8 cellular contexts compared by ENCODE assay signal in the genomic region with DNA sequence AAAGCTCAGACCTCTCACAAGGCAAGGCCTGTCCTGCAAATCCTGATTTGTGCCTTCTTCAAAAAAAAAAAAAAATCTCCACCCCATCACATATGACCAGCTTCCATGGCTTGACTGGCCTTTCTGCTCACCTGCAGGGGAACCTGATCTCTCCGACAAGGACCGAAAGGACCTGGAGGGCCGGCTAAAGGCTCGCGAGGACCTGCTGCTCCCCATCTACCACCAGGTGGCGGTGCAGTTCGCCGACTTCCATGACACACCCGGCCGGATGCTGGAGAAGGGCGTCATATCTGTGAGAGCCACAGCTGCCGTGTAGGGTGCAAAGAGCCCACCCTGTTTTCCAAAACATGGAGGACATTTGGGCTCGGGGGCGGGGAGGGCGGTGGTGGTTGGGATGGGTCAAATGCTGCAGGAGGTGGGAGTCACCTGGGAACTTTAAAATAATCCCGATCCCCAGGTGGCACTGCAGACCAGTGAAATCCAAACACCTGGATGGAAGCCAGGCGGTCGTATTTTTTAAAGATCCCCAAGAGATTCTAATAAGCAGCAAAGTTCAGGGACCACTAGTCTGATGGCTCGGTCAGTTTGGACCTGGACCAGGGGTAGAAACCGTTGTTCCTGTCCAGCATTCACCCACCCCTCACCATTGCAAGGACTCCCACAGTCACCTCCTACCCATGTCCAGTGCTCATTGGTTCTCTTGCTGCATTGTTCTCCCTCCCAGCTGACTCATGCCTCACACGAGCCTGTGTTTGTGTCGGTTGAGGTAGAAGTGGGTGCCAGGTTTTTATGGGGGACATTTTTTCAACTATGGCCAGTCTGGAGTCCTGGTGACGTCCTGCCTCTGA.
A peak's percentile ranks its signal among the peaks of the same experiment; 100 is the strongest.
DNase-seq lines count a peak whose midpoint lies in the region; ATAC-seq and TF ChIP-seq lines count a peak whose summit lies in the region.

No MANE protein-coding gene starts in this region.

- H3K27me3 ChIP-seq in Loucy (ENCODE audit: insufficient read depth, low read length, poor library complexity, severe bottlenecking), result no peaks in the 10 kb centered on the region

- in situ Hi-C loops in astrocyte of the spinal cord (cut with HindIII; ENCODE audit: low sequenced_read_pairs), result no loop called here

- no peak overlapping the region for H3K9ac ChIP-seq in Loucy (ENCODE audit: low read depth, low read length, poor library complexity, severe bottlenecking)

- H3K79me2 ChIP-seq in Loucy (ENCODE audit: insufficient read depth, low read length), result no peaks in the 10 kb centered on the region

- H2AFZ ChIP-seq in Loucy (ENCODE audit: low read length), result no peak overlapping the region

- no peaks in the 10 kb centered on the region for H4K20me1 ChIP-seq in Loucy (ENCODE audit: insufficient read depth, low read length, poor library complexity, severe bottlenecking)

- H3F3A ChIP-seq in Loucy (ENCODE audit: low read depth), result no peaks in the 10 kb centered on the region

- DNase-seq in GM03348 (ENCODE audit: low spot score), result peak; percentile 90
- peak; percentile 74 to 83 for DNase-seq in SHP77 (lab: John Stamatoyannopoulos, UW)
- peak; percentile 30 for DNase-seq in astrocyte of the spinal cord (ENCODE audit: low read depth, low spot score)
- peak; percentile 97 for DNase-seq in iPS-NIHi11 (ENCODE audit: low spot score)
- DNase-seq in stimulated activated CD4-positive, alpha-beta T cell treated with anti-CD3 and anti-CD28 coated beads, Interleukin-1b, Interleukin-23, amount 100 ng/mL, for 24 hours (ENCODE audit: low read depth in 4 of 4, low spot score in 1 of 4), result peak; percentile 6 to 41 (median 19)
- no peak for DNase-seq in effector CD8-positive, alpha-beta T cell (lab: John Stamatoyannopoulos, UW)

- no peaks in the 10 kb centered on the region for H3K9me3 ChIP-seq in Loucy (ENCODE audit: insufficient read depth, low read depth, low read length)

- no peak overlapping the region for H3K4me3 ChIP-seq in Loucy (ENCODE audit: low read length, poor library complexity, severe bottlenecking)
- no peak overlapping the region for H3K4me3 ChIP-seq in astrocyte of the spinal cord (ENCODE audit: low read depth, low read length)

- no peaks in the 10 kb centered on the region for H3K9me2 ChIP-seq in Loucy (replicated peaks; ENCODE audit: low read depth, low read length)

- H3K4me1 ChIP-seq in Loucy (ENCODE audit: insufficient read depth, low read length, poor library complexity, severe bottlenecking), result no peaks in the 10 kb centered on the region

- TF ChIP-seq CTCF in Loucy (conservative IDR thresholded peaks at IDR 0.05; ENCODE audit: low read length) (peak; percentile 97), astrocyte of the spinal cord (IDR thresholded peaks at IDR 0.05; ENCODE audit: low read depth, low read length) (peak; percentile 75)

- no peak overlapping the region for H3K4me2 ChIP-seq in Loucy (ENCODE audit: low read depth, low read length, poor library complexity, severe bottlenecking)

- ATAC-seq in HG02938 (IDR thresholded peaks at IDR 0.05; ENCODE audit: unreplicated experiment), result no peak

- no peaks in the 10 kb centered on the region for H3K36me3 ChIP-seq in Loucy (ENCODE audit: insufficient read depth, low read length)
